Comparison of ENCODE assay signal across 8 cellular contexts in the genomic region with DNA sequence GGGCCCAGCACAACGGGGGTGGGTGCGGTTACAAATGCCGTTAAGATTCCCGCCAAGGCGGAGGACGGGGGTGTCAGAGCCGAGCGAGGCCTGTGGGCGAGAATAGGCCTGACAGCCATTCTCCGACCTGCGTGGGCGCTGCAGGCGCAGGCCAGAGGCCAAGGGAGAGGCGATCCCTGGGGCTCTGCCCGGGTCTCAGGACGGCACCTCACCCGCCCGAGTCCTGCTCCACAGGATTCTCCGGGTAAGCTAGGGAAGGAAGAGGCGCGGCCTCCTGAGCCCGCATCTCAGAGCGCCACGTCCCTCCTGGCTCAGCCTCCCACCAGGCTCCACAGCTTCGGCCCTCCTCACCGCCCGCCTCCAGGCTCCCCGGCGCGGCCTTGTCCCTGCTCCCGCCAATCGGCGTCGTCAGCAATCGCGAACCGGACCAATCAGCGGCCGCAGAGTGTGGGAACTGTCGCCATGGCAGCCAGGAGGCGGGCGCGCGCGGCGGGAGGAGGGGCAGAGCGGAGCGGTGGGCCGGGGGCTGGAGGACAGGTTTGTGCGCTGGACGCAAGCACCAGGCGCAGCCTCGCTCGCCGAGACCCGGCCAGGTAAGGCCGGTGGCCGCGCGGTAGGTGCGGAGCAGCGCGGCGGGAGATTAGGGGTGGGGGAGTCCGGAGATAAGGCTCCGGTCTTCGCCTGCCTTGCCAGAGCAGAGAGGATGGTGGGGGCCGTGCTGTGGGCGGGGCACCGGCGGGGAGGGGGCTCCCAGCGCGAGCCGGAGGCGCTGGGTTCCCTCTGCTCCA. TPM values are rescaled to one million over a fixed set of nuclear protein-coding genes. Genes with fewer than 3 reads are reported as not detected.
A peak's percentile ranks its signal among the peaks of the same experiment; 100 is the strongest.
DNase-seq lines count a peak whose midpoint lies in the region; ATAC-seq, FAIRE-seq and TF ChIP-seq lines count a peak whose summit lies in the region.

A gene (plus strand): TSS at position 504 of the 788 bp plus-strand sequence. CDS start 18,585 bp downstream, outside the sequence.

- H3K9ac ChIP-seq in H1 (replicated peaks in 1 of 4; ENCODE audit: extremely low read depth in 1 of 4, low read depth in 3 of 4, low read length in 3 of 4): peak within 1 kb of the TSS in 3 of 4 experiments; percentile 74 to 78 (median 75); a peak in 6 of 7 replicates

- peak; percentile 98 for FAIRE-seq in HTR-8/SVneo (lab: Jason Lieb, UNC)
- no peak for FAIRE-seq in H1 (lab: Jason Lieb, UNC)

- peaks cover 0 to 4% (median 1%) of the 10 kb centered on the region in 4 experiments; a peak in 2 of 7 replicates for H3K4me1 ChIP-seq in H1 (replicated peaks in 1 of 4; ENCODE audit: control insufficient read depth in 3 of 4, insufficient read depth in 4 of 4, low read length in 3 of 4)

- H3K27ac Mint-ChIP-seq in memory B cell: peak within 1 kb of the TSS; percentile 96

- ATAC-seq in GM21367 (IDR thresholded peaks at IDR 0.05; ENCODE audit: unreplicated experiment) (peak; percentile 97), memory B cell (ENCODE audit: low read depth) (peak; percentile 96)

- CTCF ChIA-PET in H1 (lab: Charles Lee; ENCODE audit: partially characterized antibody): interaction anchor here (0.9 to 1.8 kb wide), 5 partner anchors 52 to 199 kb away, joined by 3 to 5 read pairs (median 3); no protein-coding TSS in a partner anchor

- peak within 1 kb of the TSS; percentile 48 for H3K18ac ChIP-seq in H1 (ENCODE audit: extremely low read depth, low read length)

- H4K8ac ChIP-seq in H1 (ENCODE audit: extremely low read depth, insufficient read depth, low read length): peak within 1 kb of the TSS; percentile 89

- no peak within 1 kb of the TSS for H3K23ac ChIP-seq in H1 (ENCODE audit: insufficient read length)

- peaks cover 12% of the 10 kb centered on the region for H3K4me1 Mint-ChIP-seq in memory B cell

- no peaks in the 10 kb centered on the region for H3K79me1 ChIP-seq in H1 (ENCODE audit: low read depth, low read length)

- peaks cover 15% of the 10 kb centered on the region for H3K23me2 ChIP-seq in H1 (ENCODE audit: low read depth, low read length)

- POLR2A ChIA-PET in H1 (lab: Charles Lee; ENCODE audit: partially characterized antibody): interaction anchor here (0.7 to 2.7 kb wide), 6 partner anchors 9 to 200 kb away, joined by 3 to 10 read pairs (median 4); a partner anchor contains a TSS

- no peaks in the 10 kb centered on the region for H3K9me3 ChIP-seq in H1 (ENCODE audit: insufficient read depth in 2 of 2, low read depth in 1 of 2, low read length in 1 of 2)

- H2BK15ac ChIP-seq in H1 (ENCODE audit: low read length): peak within 1 kb of the TSS; percentile 88; the same call in 1 of the 2 replicates

- H3K4me3 ChIP-seq in H1 (ENCODE audit: extremely low read depth in 1 of 4, insufficient read depth in 2 of 4, low read depth in 3 of 4, low read length in 4 of 4): peak within 1 kb of the TSS; percentile 67 to 78 (median 70)

- peaks cover 0 to 11% (median 0%) of the 10 kb centered on the region in 4 experiments; a peak in 2 of 7 replicates for H3K27me3 ChIP-seq in H1 (replicated peaks in 1 of 4; ENCODE audit: control insufficient read depth in 3 of 4, extremely low read depth in 1 of 4, insufficient read depth in 3 of 4, low read length in 3 of 4)

- peaks cover 0 to 2% of the 10 kb centered on the region in 2 experiments for H4K20me1 ChIP-seq in H1 (replicated peaks in 1 of 2; ENCODE audit: control insufficient read depth in 1 of 2, insufficient read depth in 2 of 2, low read length in 2 of 2)

- no peaks in the 10 kb centered on the region for H3K9me3 Mint-ChIP-seq in memory B cell

- peak within 1 kb of the TSS; percentile 66 for H3K14ac ChIP-seq in H1 (ENCODE audit: insufficient read length)

- no peak within 1 kb of the TSS for H2BK20ac ChIP-seq in H1 (ENCODE audit: low read length)

- H3K4me3 Mint-ChIP-seq in memory B cell: peak within 1 kb of the TSS; percentile 98

- TF ChIP-seq EP300 in H1 (IDR thresholded peaks at IDR 0.05; ENCODE audit: borderline replicate concordance in 1 of 2, low read depth in 2 of 2, low read length in 2 of 2): no peak

- H3K36me3 ChIP-seq in H1 (ENCODE audit: control insufficient read depth in 2 of 4, insufficient read depth in 4 of 4, low read length in 3 of 4): no peaks in the 10 kb centered on the region

- H2BK120ac ChIP-seq in H1 (replicated peaks; ENCODE audit: low read depth, low read length): no peak within 1 kb of the TSS

- no peak within 1 kb of the TSS for H4K91ac ChIP-seq in H1 (replicated peaks; ENCODE audit: insufficient read length, low read length)

- no peak for TF ChIP-seq CTCF in H1 (IDR thresholded peaks at IDR 0.05; ENCODE audit: control extremely low read depth in 1 of 3, insufficient read depth in 1 of 3, low read depth in 1 of 3, low read length in 3 of 3)

- H3K79me2 ChIP-seq in H1 (ENCODE audit: control insufficient read depth in 1 of 2, insufficient read depth in 2 of 2, low read length in 2 of 2): no peaks in the 10 kb centered on the region

- H3K4ac ChIP-seq in H1 (replicated peaks; ENCODE audit: insufficient read length, low read depth, low read length): no peak within 1 kb of the TSS

- TF ChIP-seq RAD21 in H1 (IDR thresholded peaks at IDR 0.05 in 1 of 2, conservative IDR thresholded peaks at IDR 0.05 in 1 of 2; ENCODE audit: low read depth in 2 of 2, low read length in 2 of 2): no peak

- H2AFZ ChIP-seq in H1 (ENCODE audit: low read length): peak within 1 kb of the TSS; percentile 97

- H3K27ac ChIP-seq in H1 (ENCODE audit: low read depth, low read length): peak within 1 kb of the TSS; percentile 73

- DNase-seq in COLO829 (ENCODE audit: low spot score) (peak; percentile 91), HTR-8/SVneo (ENCODE audit: insufficient read length, low spot score) (peak; percentile 95), NOMO-1 treated with dmso at 0.1 percent for 144 hours (lab: John Stamatoyannopoulos, UW; ENCODE audit: unreplicated experiment) (peak; percentile 96), H1 (ENCODE audit: low read depth in 1 of 2, low spot score in 2 of 2) (peak; percentile 87 to 100), memory B cell (ENCODE audit: low spot score in 2 of 2) (peak; percentile 92 to 97)
- peak; percentile 91 to 94 (median 94) for DNase-seq in activated CD8-positive, alpha-beta memory T cell treated with anti-CD3 and anti-CD28 coated beads for 48 hours (ENCODE audit: low read depth in 2 of 3, low spot score in 2 of 3)
- DNase-seq in stimulated activated CD8-positive, alpha-beta memory T cell treated with anti-CD3 and anti-CD28 coated beads, Interleukin-12 subunit alpha, Interleukin-12 subunit beta, amount 100 ng/mL, for 24 hours (ENCODE audit: extremely low read depth): peak; percentile 90

- H3K27me3 Mint-ChIP-seq in memory B cell: no peaks in the 10 kb centered on the region

- peak in 1 of 2 experiments; percentile 71; a peak in 2 of 3 replicates for TF ChIP-seq POLR2A in H1 (IDR thresholded peaks at IDR 0.05; ENCODE audit: control extremely low read depth in 1 of 2, low read depth in 2 of 2, low read length in 2 of 2)

- H2BK5ac ChIP-seq in H1 (ENCODE audit: low read depth, low read length): peak within 1 kb of the TSS; percentile 60; the same call in 1 of the 2 replicates

- H3K36me3 Mint-ChIP-seq in memory B cell: no peaks in the 10 kb centered on the region

- WGBS in H1 (ENCODE audit: extremely low coverage in 1 of 2, insufficient coverage in 1 of 2, insufficient read length in 1 of 2, insufficient replicate concordance in 2 of 2, low coverage in 1 of 2, low lambda C conversion rate in 2 of 2, missing lambda C conversion rate in 1 of 2), 2 experiments: 2% methylated on average over 57 of the region's 75 CpGs; no CpG with 5 or more reads in 1 of the 2 experiments

- H3K56ac ChIP-seq in H1 (replicated peaks; ENCODE audit: insufficient read length, low read depth, low read length): peak within 1 kb of the TSS; percentile 39

- peak within 1 kb of the TSS; percentile 84 for H4K5ac ChIP-seq in H1 (ENCODE audit: insufficient read length, low read depth, low read length)

- no peak within 1 kb of the TSS for H2AK5ac ChIP-seq in H1 (ENCODE audit: low read depth, low read length)

- 0 out of 2 replicates have a peak within 1 kb of the TSS, but pooled peaks have one; percentile 43 for H2BK12ac ChIP-seq in H1 (ENCODE audit: low read depth, low read length)

- peak within 1 kb of the TSS; percentile 81 to 98 for H3K4me2 ChIP-seq in H1 (ENCODE audit: insufficient read depth in 1 of 2, low read depth in 2 of 2, low read length in 2 of 2)

TF ChIP-seq in H1, 55 proteins besides CTCF, POLR2A, EP300 and RAD21 (continues in another document):
- peak; percentile 80 for TF ChIP-seq ASH2L (IDR thresholded peaks at IDR 0.05; ENCODE audit: low read length)
- TF ChIP-seq JUN (IDR thresholded peaks at IDR 0.05; ENCODE audit: low read depth, low read length): no peak
- TF ChIP-seq YY1 (IDR thresholded peaks at IDR 0.05; ENCODE audit: low read depth, low read length): peak; percentile 7; the same call in 1 of the 2 replicates
- peak; percentile 48; the same call in 1 of the 2 replicates for TF ChIP-seq TBP (IDR thresholded peaks at IDR 0.05; ENCODE audit: low read depth, low read length)
- TF ChIP-seq CEBPB (IDR thresholded peaks at IDR 0.05; ENCODE audit: low read depth, low read length): no peak
- TF ChIP-seq TEAD4 (IDR thresholded peaks at IDR 0.05; ENCODE audit: low read depth, low read length): no peak
- TF ChIP-seq SP2 (IDR thresholded peaks at IDR 0.05; ENCODE audit: low read length): peak; percentile 80
- TF ChIP-seq TAF1 (IDR thresholded peaks at IDR 0.05; ENCODE audit: low read depth, low read length): peak; percentile 59
- TF ChIP-seq CHD2 (IDR thresholded peaks at IDR 0.05; ENCODE audit: low read length): peak; percentile 88
- no peak for TF ChIP-seq BRCA1 (IDR thresholded peaks at IDR 0.05; ENCODE audit: low read depth, low read length)
- peak; percentile 69 for TF ChIP-seq KDM4A (IDR thresholded peaks at IDR 0.05; ENCODE audit: low read depth, low read length, severe bottlenecking)
- no peak for TF ChIP-seq FOSL1 (IDR thresholded peaks at IDR 0.05; ENCODE audit: insufficient read depth, low read depth, low read length)
- TF ChIP-seq RXRA (IDR thresholded peaks at IDR 0.05; ENCODE audit: insufficient read depth, low read depth, low read length): no peak

RNA-seq across cellular contexts. Expression of the gene that starts here (rescaled TPM):
- 27.9 and 34.2 TPM in 2 replicates for total RNA-seq in H1 (2021; fragmentation: NEBNext Ultra II Directional; extraction: Animal tissue kit (Norgen Biotek cat#: 25700))
- polyA plus RNA-seq in H1 (2011; rRNA removed): 4.1 and 9.0 TPM in 2 replicates
- 10.2 TPM for polyA plus RNA-seq in H1 (2011; cell fraction: cytosol; rRNA removed)
- 8.3 TPM for polyA plus RNA-seq in H1 (2011; cell fraction: nucleus; rRNA removed)
- 14.9 to 31.0 TPM (median 17.2 TPM) in 4 replicates for polyA plus RNA-seq in H1 (2012, experiment 1 of 2)
- 1.7 TPM for polyA plus RNA-seq in H1 (2012, experiment 2 of 2)
- polyA plus RNA-seq in H1 (2013, experiment 1 of 2): 48.4 TPM
- 59.6 TPM for polyA plus RNA-seq in H1 (2013, experiment 2 of 2)
- polyA minus RNA-seq in H1 (2011; rRNA and poly(A)+ RNA removed): 11.8 and 16.6 TPM in 2 replicates
- 12.0 TPM for polyA minus RNA-seq in H1 (2011; cell fraction: cytosol; rRNA and poly(A)+ RNA removed)
- polyA minus RNA-seq in H1 (2011; cell fraction: nucleus; rRNA and poly(A)+ RNA removed): 13.0 TPM

Comparison
In these comparisons a context has a peak if more than half of its experiments do, and no peak if none do; other contexts are left out.
1. Peak in every context shown above with its lines: DNase-seq, ATAC-seq, H3K4me3 ChIP-seq and H3K27ac ChIP-seq.